Comparison of ENCODE assay signal across 7 cellular contexts in genomic region chr2:131832921-131833320, GRCh38.
DNase-seq lines count a peak whose midpoint lies in the region.
"Not testable (repeated sequence)": the region's sequence is repeated elsewhere in the genome, so short reads cannot be mapped to it uniquely, and the experiment has no call there.

No MANE protein-coding gene starts in this region.

- peak; percentile 11 for DNase-seq in DMS53 (lab: John Stamatoyannopoulos, UW)
- peak; percentile 3 for DNase-seq in NCI-H128 (lab: John Stamatoyannopoulos, UW; ENCODE audit: unreplicated experiment)
- DNase-seq in NCI-H2081 (lab: John Stamatoyannopoulos, UW): peak; percentile 55 to 84
- DNase-seq in NCI-H345 treated with DMSO at 0.1 percent for 48 hours (lab: John Stamatoyannopoulos, UW; ENCODE audit: unreplicated experiment): peak; percentile 20
- DNase-seq in NCI-H82 (lab: John Stamatoyannopoulos, UW): peak; percentile 26
- peak in 36 of 42 donors; percentile 16 to 85 (median 61) for DNase-seq in head of caudate nucleus
- peak; percentile 56 for DNase-seq in putamen (ENCODE audit: low spot score)

- intact Hi-C loops in head of caudate nucleus (cut with DNase I): not testable (repeated sequence)

Comparison
In these comparisons a context has a peak if more than half of its experiments do, and no peak if none do; other contexts are left out.
1. Peak in every context shown above with its lines: DNase-seq.
2. DNase-seq: peak in every context shown above with its lines; median percentile 70 in NCI-H2081; 61 in head of caudate nucleus; 56 in putamen; 26 in NCI-H82; 20 in NCI-H345 treated with DMSO at 0.1 percent for 48 hours; 11 in DMS53; 3 in NCI-H128.